35 cellular contexts compared by ENCODE assay signal in genomic region chr1:15981679-15982078, GRCh38.
"Had no signal": no experiment of that assay in that cellular context is flagged by ENCODE, and none has a peak within 500 bp of the region (broad histone marks: within the 10 kb centered on the region; RNA-seq: fewer than 3 reads in every experiment).

No MANE protein-coding gene starts in this region.

- DNase-seq: Kasumi-1, MG63, MM.1S, MV-4-11, NCI-H1048, NCI-H1092, NCI-H1092 treated with DMSO at 0.1 percent for 48 hours, NCI-H1105, NCI-H1105 treated with DMSO at 0.1 percent for 48 hours, NCI-H1417, NCI-H1417 treated with DMSO at 0.1 percent for 48 hours, NCI-H1436, NCI-H1436 treated with DMSO at 0.1 percent for 48 hours, NCI-H146, NCI-H1694, NCI-H1694 treated with DMSO at 0.1 percent for 48 hours, NCI-H187, NCI-H187 treated with DMSO at 0.1 percent for 48 hours, NCI-H1930, NCI-H2029, NCI-H2029 treated with DMSO at 0.1 percent for 48 hours, NCI-H2081, NCI-H2081 treated with DMSO at 0.1 percent for 48 hours, NCI-H2107, NCI-H2171, NCI-H2171 treated with DMSO at 0.1 percent for 48 hours, NCI-H2227 treated with DMSO at 0.1 percent for 48 hours, NCI-H226, NCI-H345, NCI-H446, NCI-H446 treated with DMSO at 0.1 percent for 48 hours, NCI-H510A, NCI-H510A treated with DMSO at 0.1 percent for 48 hours, NCI-H524, NCI-H524 treated with DMSO at 0.1 percent for 48 hours had no signal

- H3K27me3 ChIP-seq: MG63 had no signal

- H3K4me3 ChIP-seq: MG63 had no signal

- H3K36me3 ChIP-seq: MG63 had no signal
